Comparison of ENCODE assay signal across 1 cellular context in the genomic region with DNA sequence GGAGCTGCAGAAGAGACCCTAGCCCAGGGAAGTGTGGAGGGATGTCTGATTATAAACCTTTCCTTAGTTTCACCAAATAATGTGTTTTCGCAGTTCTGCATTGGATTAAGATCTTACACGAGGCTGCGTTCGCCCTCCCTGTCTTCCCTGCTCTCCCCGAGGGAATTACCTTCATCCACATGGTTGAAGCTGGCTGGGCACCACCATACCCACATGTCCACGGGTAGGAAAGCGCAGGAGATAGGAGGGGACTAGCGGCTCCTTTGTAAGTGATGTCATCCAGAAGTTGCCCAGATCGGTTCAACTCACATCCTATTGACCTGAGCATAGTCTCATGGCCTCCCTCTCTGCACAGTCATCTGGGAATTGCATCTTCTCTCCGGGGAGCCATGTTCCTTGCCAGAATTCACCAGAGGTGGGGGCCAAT.
TF ChIP-seq lines count a peak whose summit lies in the region.

No MANE protein-coding gene starts in this region.

TF ChIP-seq in HepG2, 621 proteins besides CTCF, POLR2A, EP300 and RAD21 (continued from another document and continues in another):
- peak; percentile 61; the same call in 1 of the 2 replicates for TF ChIP-seq ZNF619 (CRISPR knock-in tag; IDR thresholded peaks at IDR 0.05)
- peak; percentile 19; the same call in 1 of the 2 replicates for TF ChIP-seq ZFP36L1 (CRISPR knock-in tag; IDR thresholded peaks at IDR 0.05)
- TF ChIP-seq, protein P1, sequence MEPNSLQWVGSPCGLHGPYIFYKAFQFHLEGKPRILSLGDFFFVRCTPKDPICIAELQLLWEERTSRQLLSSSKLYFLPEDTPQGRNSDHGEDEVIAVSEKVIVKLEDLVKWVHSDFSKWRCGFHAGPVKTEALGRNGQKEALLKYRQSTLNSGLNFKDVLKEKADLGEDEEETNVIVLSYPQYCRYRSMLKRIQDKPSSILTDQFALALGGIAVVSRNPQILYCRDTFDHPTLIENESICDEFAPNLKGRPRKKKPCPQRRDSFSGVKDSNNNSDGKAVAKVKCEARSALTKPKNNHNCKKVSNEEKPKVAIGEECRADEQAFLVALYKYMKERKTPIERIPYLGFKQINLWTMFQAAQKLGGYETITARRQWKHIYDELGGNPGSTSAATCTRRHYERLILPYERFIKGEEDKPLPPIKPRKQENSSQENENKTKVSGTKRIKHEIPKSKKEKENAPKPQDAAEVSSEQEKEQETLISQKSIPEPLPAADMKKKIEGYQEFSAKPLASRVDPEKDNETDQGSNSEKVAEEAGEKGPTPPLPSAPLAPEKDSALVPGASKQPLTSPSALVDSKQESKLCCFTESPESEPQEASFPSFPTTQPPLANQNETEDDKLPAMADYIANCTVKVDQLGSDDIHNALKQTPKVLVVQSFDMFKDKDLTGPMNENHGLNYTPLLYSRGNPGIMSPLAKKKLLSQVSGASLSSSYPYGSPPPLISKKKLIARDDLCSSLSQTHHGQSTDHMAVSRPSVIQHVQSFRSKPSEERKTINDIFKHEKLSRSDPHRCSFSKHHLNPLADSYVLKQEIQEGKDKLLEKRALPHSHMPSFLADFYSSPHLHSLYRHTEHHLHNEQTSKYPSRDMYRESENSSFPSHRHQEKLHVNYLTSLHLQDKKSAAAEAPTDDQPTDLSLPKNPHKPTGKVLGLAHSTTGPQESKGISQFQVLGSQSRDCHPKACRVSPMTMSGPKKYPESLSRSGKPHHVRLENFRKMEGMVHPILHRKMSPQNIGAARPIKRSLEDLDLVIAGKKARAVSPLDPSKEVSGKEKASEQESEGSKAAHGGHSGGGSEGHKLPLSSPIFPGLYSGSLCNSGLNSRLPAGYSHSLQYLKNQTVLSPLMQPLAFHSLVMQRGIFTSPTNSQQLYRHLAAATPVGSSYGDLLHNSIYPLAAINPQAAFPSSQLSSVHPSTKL (CRISPR knock-in tag; IDR thresholded peaks at IDR 0.05): peak; percentile 32; the same call in 1 of the 2 replicates
- peak; percentile 70; the same call in 1 of the 3 replicates for TF ChIP-seq MXI1 (IDR thresholded peaks at IDR 0.05; ENCODE audit: borderline replicate concordance, low read depth, low read length)
- TF ChIP-seq POLR2G (IDR thresholded peaks at IDR 0.05; ENCODE audit: low read depth, low read length): peak; percentile 58
- 0 out of 2 replicates have a peak, but pooled peaks have one; percentile 36 for TF ChIP-seq ZSCAN21 (CRISPR knock-in tag; IDR thresholded peaks at IDR 0.05; ENCODE audit: borderline replicate concordance)
- no peak for TF ChIP-seq ZNF816 (CRISPR knock-in tag; IDR thresholded peaks at IDR 0.05; ENCODE audit: borderline replicate concordance)
- TF ChIP-seq, protein P2, sequence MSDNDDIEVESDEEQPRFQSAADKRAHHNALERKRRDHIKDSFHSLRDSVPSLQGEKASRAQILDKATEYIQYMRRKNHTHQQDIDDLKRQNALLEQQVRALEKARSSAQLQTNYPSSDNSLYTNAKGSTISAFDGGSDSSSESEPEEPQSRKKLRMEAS (IDR thresholded peaks at IDR 0.05): peak; percentile 86
- 0 out of 2 replicates have a peak, but pooled peaks have one; percentile 22 for TF ChIP-seq GATAD1 (CRISPR knock-in tag; IDR thresholded peaks at IDR 0.05)
- TF ChIP-seq MYC (CRISPR knock-in tag; IDR thresholded peaks at IDR 0.05; ENCODE audit: borderline replicate concordance): peak; percentile 87
- no peak for TF ChIP-seq FOXC1 (CRISPR knock-in tag; IDR thresholded peaks at IDR 0.05; ENCODE audit: borderline replicate concordance)
- TF ChIP-seq TP53 (CRISPR knock-in tag; conservative IDR thresholded peaks at IDR 0.05): 0 out of 2 replicates have a peak, but pooled peaks have one; percentile 16
- no peak for TF ChIP-seq NR2F6 (IDR thresholded peaks at IDR 0.05)
- 0 out of 2 replicates have a peak, but pooled peaks have one; percentile 8 for TF ChIP-seq NR2F6 (CRISPR knock-in tag; IDR thresholded peaks at IDR 0.05)
- no peak for TF ChIP-seq SRY (CRISPR knock-in tag; IDR thresholded peaks at IDR 0.05)
- TF ChIP-seq ETV5 (CRISPR knock-in tag; IDR thresholded peaks at IDR 0.05; ENCODE audit: borderline replicate concordance): 0 out of 2 replicates have a peak, but pooled peaks have one; percentile 31
- peak; percentile 51; the same call in 1 of the 2 replicates for TF ChIP-seq SPEN (CRISPR knock-in tag; IDR thresholded peaks at IDR 0.05; ENCODE audit: low read depth)
- TF ChIP-seq TAF1 (CRISPR knock-in tag; IDR thresholded peaks at IDR 0.05): 0 out of 2 replicates have a peak, but pooled peaks have one; percentile 28
- TF ChIP-seq NFE2L1 (CRISPR knock-in tag; IDR thresholded peaks at IDR 0.05; ENCODE audit: borderline replicate concordance): no peak; the same call in 1 of the 2 replicates
- TF ChIP-seq, protein P3, sequence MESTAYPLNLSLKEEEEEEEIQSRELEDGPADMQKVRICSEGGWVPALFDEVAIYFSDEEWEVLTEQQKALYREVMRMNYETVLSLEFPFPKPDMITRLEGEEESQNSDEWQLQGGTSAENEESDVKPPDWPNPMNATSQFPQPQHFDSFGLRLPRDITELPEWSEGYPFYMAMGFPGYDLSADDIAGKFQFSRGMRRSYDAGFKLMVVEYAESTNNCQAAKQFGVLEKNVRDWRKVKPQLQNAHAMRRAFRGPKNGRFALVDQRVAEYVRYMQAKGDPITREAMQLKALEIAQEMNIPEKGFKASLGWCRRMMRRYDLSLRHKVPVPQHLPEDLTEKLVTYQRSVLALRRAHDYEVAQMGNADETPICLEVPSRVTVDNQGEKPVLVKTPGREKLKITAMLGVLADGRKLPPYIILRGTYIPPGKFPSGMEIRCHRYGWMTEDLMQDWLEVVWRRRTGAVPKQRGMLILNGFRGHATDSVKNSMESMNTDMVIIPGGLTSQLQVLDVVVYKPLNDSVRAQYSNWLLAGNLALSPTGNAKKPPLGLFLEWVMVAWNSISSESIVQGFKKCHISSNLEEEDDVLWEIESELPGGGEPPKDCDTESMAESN (CRISPR knock-in tag; conservative IDR thresholded peaks at IDR 0.05): no peak
- TF ChIP-seq, protein P4, sequence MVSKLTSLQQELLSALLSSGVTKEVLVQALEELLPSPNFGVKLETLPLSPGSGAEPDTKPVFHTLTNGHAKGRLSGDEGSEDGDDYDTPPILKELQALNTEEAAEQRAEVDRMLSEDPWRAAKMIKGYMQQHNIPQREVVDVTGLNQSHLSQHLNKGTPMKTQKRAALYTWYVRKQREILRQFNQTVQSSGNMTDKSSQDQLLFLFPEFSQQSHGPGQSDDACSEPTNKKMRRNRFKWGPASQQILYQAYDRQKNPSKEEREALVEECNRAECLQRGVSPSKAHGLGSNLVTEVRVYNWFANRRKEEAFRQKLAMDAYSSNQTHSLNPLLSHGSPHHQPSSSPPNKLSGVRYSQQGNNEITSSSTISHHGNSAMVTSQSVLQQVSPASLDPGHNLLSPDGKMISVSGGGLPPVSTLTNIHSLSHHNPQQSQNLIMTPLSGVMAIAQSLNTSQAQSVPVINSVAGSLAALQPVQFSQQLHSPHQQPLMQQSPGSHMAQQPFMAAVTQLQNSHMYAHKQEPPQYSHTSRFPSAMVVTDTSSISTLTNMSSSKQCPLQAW (CRISPR knock-in tag; IDR thresholded peaks at IDR 0.05): 0 out of 2 replicates have a peak, but pooled peaks have one; percentile 28
- TF ChIP-seq TMF1 (CRISPR knock-in tag; IDR thresholded peaks at IDR 0.05; ENCODE audit: low read depth): no peak
- no peak for TF ChIP-seq TCF12 (IDR thresholded peaks at IDR 0.05)
- peak; percentile 20; the same call in 1 of the 2 replicates for TF ChIP-seq TCF12 (CRISPR knock-in tag; IDR thresholded peaks at IDR 0.05)
- peak; percentile 6; the same call in 1 of the 2 replicates for TF ChIP-seq TBX2 (CRISPR knock-in tag; IDR thresholded peaks at IDR 0.05; ENCODE audit: borderline replicate concordance)
- TF ChIP-seq RNF2 (conservative IDR thresholded peaks at IDR 0.05; ENCODE audit: low read depth): 0 out of 2 replicates have a peak, but pooled peaks have one; percentile 21
- no peak for TF ChIP-seq ZZZ3 (CRISPR knock-in tag; IDR thresholded peaks at IDR 0.05; ENCODE audit: borderline replicate concordance)
- TF ChIP-seq ASH2L (IDR thresholded peaks at IDR 0.05; ENCODE audit: insufficient read length, low read depth, low read length): peak; percentile 49
- 0 out of 2 replicates have a peak, but pooled peaks have one; percentile 9 for TF ChIP-seq ESRRA (CRISPR knock-in tag; IDR thresholded peaks at IDR 0.05; ENCODE audit: low read depth)
- no peak for TF ChIP-seq MLLT10 (CRISPR knock-in tag; IDR thresholded peaks at IDR 0.05)
- TF ChIP-seq CREB1 (IDR thresholded peaks at IDR 0.05): peak; percentile 25; the same call in 1 of the 2 replicates
- no peak; the same call in 1 of the 2 replicates for TF ChIP-seq CREB1 (CRISPR knock-in tag; IDR thresholded peaks at IDR 0.05)
- no peak for TF ChIP-seq ZBTB3 (CRISPR knock-in tag; IDR thresholded peaks at IDR 0.05; ENCODE audit: borderline replicate concordance, low read depth)
- 0 out of 2 replicates have a peak, but pooled peaks have one; percentile 14 for TF ChIP-seq IRF2 (CRISPR knock-in tag; IDR thresholded peaks at IDR 0.05)
- TF ChIP-seq ZNF709 (CRISPR knock-in tag; IDR thresholded peaks at IDR 0.05): 0 out of 2 replicates have a peak, but pooled peaks have one; percentile 8
- 0 out of 2 replicates have a peak, but pooled peaks have one; percentile 28 for TF ChIP-seq ZNF782 (CRISPR knock-in tag; IDR thresholded peaks at IDR 0.05; ENCODE audit: borderline replicate concordance)
- TF ChIP-seq PCBP1 (IDR thresholded peaks at IDR 0.05; ENCODE audit: borderline replicate concordance, low read depth, low read length): no peak
- peak; percentile 77; the same call in 1 of the 2 replicates for TF ChIP-seq KAT7 (CRISPR knock-in tag; IDR thresholded peaks at IDR 0.05; ENCODE audit: borderline replicate concordance)
- TF ChIP-seq FOSL2 (CRISPR knock-in tag; IDR thresholded peaks at IDR 0.05): 0 out of 2 replicates have a peak, but pooled peaks have one; percentile 8
- no peak for TF ChIP-seq ELF4 (CRISPR knock-in tag; IDR thresholded peaks at IDR 0.05; ENCODE audit: borderline replicate concordance)
- TF ChIP-seq MXD4 (CRISPR knock-in tag; IDR thresholded peaks at IDR 0.05): no peak
- TF ChIP-seq ZNF850 (CRISPR knock-in tag; conservative IDR thresholded peaks at IDR 0.05): no peak
- peak; percentile 65; the same call in 1 of the 2 replicates for TF ChIP-seq NFE2 (CRISPR knock-in tag; IDR thresholded peaks at IDR 0.05)
- TF ChIP-seq POLR2AphosphoS5 (IDR thresholded peaks at IDR 0.05; ENCODE audit: low read depth, low read length): peak; percentile 41; the same call in 1 of the 2 replicates
- TF ChIP-seq HCFC1 (IDR thresholded peaks at IDR 0.05; ENCODE audit: low read depth, low read length): no peak
- no peak for TF ChIP-seq TCF7L2 (IDR thresholded peaks at IDR 0.05; ENCODE audit: low read depth, low read length)
- TF ChIP-seq ZNF101 (CRISPR knock-in tag; IDR thresholded peaks at IDR 0.05; ENCODE audit: borderline replicate concordance, low read depth): no peak
- TF ChIP-seq, protein P5, sequence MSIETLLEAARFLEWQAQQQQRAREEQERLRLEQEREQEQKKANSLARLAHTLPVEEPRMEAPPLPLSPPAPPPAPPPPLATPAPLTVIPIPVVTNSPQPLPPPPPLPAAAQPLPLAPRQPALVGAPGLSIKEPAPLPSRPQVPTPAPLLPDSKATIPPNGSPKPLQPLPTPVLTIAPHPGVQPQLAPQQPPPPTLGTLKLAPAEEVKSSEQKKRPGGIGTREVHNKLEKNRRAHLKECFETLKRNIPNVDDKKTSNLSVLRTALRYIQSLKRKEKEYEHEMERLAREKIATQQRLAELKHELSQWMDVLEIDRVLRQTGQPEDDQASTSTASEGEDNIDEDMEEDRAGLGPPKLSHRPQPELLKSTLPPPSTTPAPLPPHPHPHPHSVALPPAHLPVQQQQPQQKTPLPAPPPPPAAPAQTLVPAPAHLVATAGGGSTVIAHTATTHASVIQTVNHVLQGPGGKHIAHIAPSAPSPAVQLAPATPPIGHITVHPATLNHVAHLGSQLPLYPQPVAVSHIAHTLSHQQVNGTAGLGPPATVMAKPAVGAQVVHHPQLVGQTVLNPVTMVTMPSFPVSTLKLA (IDR thresholded peaks at IDR 0.05): peak; percentile 9; the same call in 1 of the 2 replicates
- TF ChIP-seq SATB2 (CRISPR knock-in tag; IDR thresholded peaks at IDR 0.05): no peak
- TF ChIP-seq GLI4 (CRISPR knock-in tag; IDR thresholded peaks at IDR 0.05; ENCODE audit: borderline replicate concordance): no peak
- TF ChIP-seq RARA (CRISPR knock-in tag; IDR thresholded peaks at IDR 0.05): peak; percentile 27; the same call in 1 of the 2 replicates
- no peak for TF ChIP-seq NR1H2 (CRISPR knock-in tag; IDR thresholded peaks at IDR 0.05; ENCODE audit: borderline replicate concordance, low read depth)
- no peak for TF ChIP-seq ZNF703 (CRISPR knock-in tag; IDR thresholded peaks at IDR 0.05; ENCODE audit: borderline replicate concordance)
- TF ChIP-seq, protein P6, sequence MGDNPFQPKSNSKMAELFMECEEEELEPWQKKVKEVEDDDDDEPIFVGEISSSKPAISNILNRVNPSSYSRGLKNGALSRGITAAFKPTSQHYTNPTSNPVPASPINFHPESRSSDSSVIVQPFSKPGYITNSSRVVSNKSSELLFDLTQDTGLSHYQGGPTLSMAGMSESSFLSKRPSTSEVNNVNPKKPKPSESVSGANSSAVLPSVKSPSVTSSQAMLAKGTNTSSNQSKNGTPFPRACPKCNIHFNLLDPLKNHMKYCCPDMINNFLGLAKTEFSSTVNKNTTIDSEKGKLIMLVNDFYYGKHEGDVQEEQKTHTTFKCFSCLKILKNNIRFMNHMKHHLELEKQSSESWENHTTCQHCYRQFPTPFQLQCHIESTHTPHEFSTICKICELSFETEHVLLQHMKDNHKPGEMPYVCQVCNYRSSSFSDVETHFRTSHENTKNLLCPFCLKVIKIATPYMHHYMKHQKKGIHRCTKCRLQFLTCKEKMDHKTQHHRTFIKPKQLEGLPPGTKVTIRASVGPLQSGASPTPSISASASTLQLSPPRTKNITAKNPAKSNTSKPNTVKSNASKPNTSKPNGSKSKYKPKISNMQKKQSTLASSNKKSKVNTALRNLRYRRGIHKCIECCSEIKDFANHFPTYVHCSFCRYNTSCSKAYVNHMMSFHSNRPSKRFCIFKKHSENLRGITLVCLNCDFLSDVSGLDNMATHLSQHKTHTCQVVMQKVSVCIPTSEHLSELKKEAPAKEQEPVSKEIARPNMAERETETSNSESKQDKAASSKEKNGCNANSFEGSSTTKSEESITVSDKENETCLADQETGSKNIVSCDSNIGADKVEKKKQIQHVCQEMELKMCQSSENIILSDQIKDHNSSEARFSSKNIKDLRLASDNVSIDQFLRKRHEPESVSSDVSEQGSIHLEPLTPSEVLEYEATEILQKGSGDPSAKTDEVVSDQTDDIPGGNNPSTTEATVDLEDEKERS (CRISPR knock-in tag; IDR thresholded peaks at IDR 0.05): 0 out of 2 replicates have a peak, but pooled peaks have one; percentile 40
- TF ChIP-seq ZNF644 (CRISPR knock-in tag; IDR thresholded peaks at IDR 0.05; ENCODE audit: low read depth): peak; percentile 76
- TF ChIP-seq, protein P7, sequence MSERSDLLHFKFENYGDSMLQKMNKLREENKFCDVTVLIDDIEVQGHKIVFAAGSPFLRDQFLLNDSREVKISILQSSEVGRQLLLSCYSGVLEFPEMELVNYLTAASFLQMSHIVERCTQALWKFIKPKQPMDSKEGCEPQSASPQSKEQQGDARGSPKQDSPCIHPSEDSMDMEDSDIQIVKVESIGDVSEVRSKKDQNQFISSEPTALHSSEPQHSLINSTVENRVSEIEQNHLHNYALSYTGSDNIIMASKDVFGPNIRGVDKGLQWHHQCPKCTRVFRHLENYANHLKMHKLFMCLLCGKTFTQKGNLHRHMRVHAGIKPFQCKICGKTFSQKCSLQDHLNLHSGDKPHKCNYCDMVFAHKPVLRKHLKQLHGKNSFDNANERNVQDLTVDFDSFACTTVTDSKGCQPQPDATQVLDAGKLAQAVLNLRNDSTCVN (CRISPR knock-in tag; IDR thresholded peaks at IDR 0.05; ENCODE audit: borderline replicate concordance): peak; percentile 10; the same call in 1 of the 2 replicates
